ENCODE assay signal across 9 cellular contexts in genomic region chr6:29071831-29072723, GRCh38. TPM values are rescaled to one million over a fixed set of nuclear protein-coding genes. Genes with fewer than 3 reads are reported as not detected.
A peak's percentile ranks its signal among the peaks of the same experiment; 100 is the strongest.
DNase-seq lines count a peak whose midpoint lies in the region; ATAC-seq, FAIRE-seq and TF ChIP-seq lines count a peak whose summit lies in the region.
"Had no signal": no experiment of that assay in that cellular context is flagged by ENCODE, and none has a peak within 500 bp of the region (broad histone marks: within the 10 kb centered on the region; RNA-seq: fewer than 3 reads in every experiment).

No MANE protein-coding gene starts in this region.

- WGBS in H9 (ENCODE audit: extremely low coverage, insufficient read length, low lambda C conversion rate) = no CpG with 5 or more reads among the region's 9 CpGs
- WGBS in aorta, 2 donors = 31% methylated on average over 9 of the region's 9 CpGs

- H3K4me1 Mint-ChIP-seq in H9 = 0 out of 4 replicates have a peak, but pooled peaks cover 0 to 2% of the 10 kb centered on the region in 2 experiments

- TF ChIP-seq CTCF in H9 (conservative IDR thresholded peaks at IDR 0.05) (peak; percentile 96), OCI-LY3 (IDR thresholded peaks at IDR 0.05; ENCODE audit: low read depth, low read length) (peak; percentile 18), retinal pigment epithelial cell (conservative IDR thresholded peaks at IDR 0.05; ENCODE audit: low read depth, low read length) (peak; percentile 70)

- no peak overlapping the region for H3K4me3 ChIP-seq in OCI-LY3 (ENCODE audit: low read length)
- no peak overlapping the region for H3K4me3 ChIP-seq in retinal pigment epithelial cell (ENCODE audit: low read length)
- H3K4me3 ChIP-seq in aorta (ENCODE audit: low read length in 2 of 2) = no peak overlapping the region
- H3K4me3 ChIP-seq: SK-N-MC had no signal

- H3K36me3 Mint-ChIP-seq in H9 (ENCODE audit: insufficient read depth in 1 of 3, low read depth in 3 of 3) = no peaks in the 10 kb centered on the region

- no peak overlapping the region for H3K27ac Mint-ChIP-seq in H9

- no peak overlapping the region for H2BK15ac ChIP-seq in H9 (ENCODE audit: low read depth, low read length)

- H2BK120ac ChIP-seq in H9 (ENCODE audit: low read depth, low read length, poor library complexity, severe bottlenecking) = no peak overlapping the region

- H4K20me1 ChIP-seq in H9 (ENCODE audit: control insufficient read depth, insufficient read depth, insufficient read length) (no peaks in the 10 kb centered on the region), OCI-LY3 (ENCODE audit: insufficient read depth, low read length) (no peaks in the 10 kb centered on the region)

- H2BK20ac ChIP-seq in H9 (ENCODE audit: low read depth, low read length, poor library complexity, severe bottlenecking) = no peak overlapping the region

- H3K23me2 ChIP-seq in H9 (ENCODE audit: insufficient read length, low read depth, low read length, poor library complexity, severe bottlenecking) = no peaks in the 10 kb centered on the region

- no peaks in the 10 kb centered on the region; the same call in none of the 2 replicates for H3K27me3 Mint-ChIP-seq in H9 (ENCODE audit: low read depth)

- no peak overlapping the region for H3K9ac ChIP-seq in H9 (ENCODE audit: extremely low read depth, insufficient read length, low read length)
- no peak overlapping the region for H3K9ac ChIP-seq in OCI-LY3 (ENCODE audit: low read length)

- peak; percentile 47 for DNase-seq in DMS53 treated with DMSO at 0.1 percent for 48 hours (lab: John Stamatoyannopoulos, UW; ENCODE audit: unreplicated experiment)
- peak; percentile 78 for DNase-seq in H9
- peak; percentile 18 for DNase-seq in epidermal melanocyte (ENCODE audit: insufficient read length, low spot score)
- DNase-seq in retinal pigment epithelial cell (ENCODE audit: low read depth) = no peak
- DNase-seq in aorta = no peak
- DNase-seq in frontal cortex (ENCODE audit: low spot score in 2 of 2) = no peak

- H4K5ac ChIP-seq in H9 (ENCODE audit: insufficient read length, low read depth, low read length) = no peak overlapping the region

- H3K56ac ChIP-seq in H9 (ENCODE audit: insufficient read length, low read depth, low read length) = no peak overlapping the region

- H3K36me3 ChIP-seq in OCI-LY3 (replicated peaks; ENCODE audit: low read depth, low read length) = no peaks in the 10 kb centered on the region
- H3K36me3 ChIP-seq in aorta (ENCODE audit: control insufficient read depth in 1 of 2, insufficient read depth in 2 of 2, low read length in 1 of 2) = no peaks in the 10 kb centered on the region

- H3K14ac ChIP-seq in H9 (ENCODE audit: insufficient read depth, low read length) = no peak overlapping the region

- peaks cover 3 to 7% of the 10 kb centered on the region in 2 experiments; a peak in 4 of 5 replicates for H3K9me3 Mint-ChIP-seq in H9

- intact Hi-C loops in aorta (cut with DNase I) = no loop called here

- no peak overlapping the region for H3K18ac ChIP-seq in H9 (ENCODE audit: insufficient read length, low read depth, low read length)

- H4K8ac ChIP-seq in H9 (replicated peaks; ENCODE audit: insufficient read length, low read depth, low read length) = no peak overlapping the region

- no peaks in the 10 kb centered on the region for H3K79me1 ChIP-seq in H9 (ENCODE audit: insufficient read depth, low read depth, low read length, poor library complexity, severe bottlenecking)

- H3K4me3 Mint-ChIP-seq in H9 = no peak overlapping the region

- no peak overlapping the region for H3K23ac ChIP-seq in H9 (ENCODE audit: insufficient read length, low read depth, low read length)

- no peak overlapping the region for H2AFZ ChIP-seq in H9 (ENCODE audit: low read length)
- H2AFZ ChIP-seq in OCI-LY3 (ENCODE audit: low read depth, low read length) = no peak overlapping the region

- no peak for FAIRE-seq in frontal cortex (lab: Jason Lieb, UNC)

- H3K79me2 ChIP-seq in H9 (ENCODE audit: insufficient read depth, low read length) (no peaks in the 10 kb centered on the region), OCI-LY3 (ENCODE audit: low read length) (no peaks in the 10 kb centered on the region)

- H3K9me3 ChIP-seq in H9 (ENCODE audit: control insufficient read depth, low read depth, low read length) = no peaks in the 10 kb centered on the region
- no peaks in the 10 kb centered on the region for H3K9me3 ChIP-seq in OCI-LY3 (ENCODE audit: insufficient read depth, low read length)
- no peaks in the 10 kb centered on the region for H3K9me3 ChIP-seq in aorta (ENCODE audit: control insufficient read depth, low read length)

- H3K4ac ChIP-seq in H9 (ENCODE audit: low read depth, low read length) = no peak overlapping the region

- H3K4me2 ChIP-seq in H9 (ENCODE audit: insufficient read depth, insufficient read length, low read length) = no peak overlapping the region
- no peak overlapping the region for H3K4me2 ChIP-seq in OCI-LY3 (ENCODE audit: low read length)

- no peak overlapping the region for H2AK5ac ChIP-seq in H9 (ENCODE audit: insufficient read length, low read length)

- no peak for ATAC-seq in HG03565 (IDR thresholded peaks at IDR 0.05; ENCODE audit: unreplicated experiment)
- ATAC-seq in aorta (ENCODE audit: low FRiP score) = no peak

- H3K4me1 ChIP-seq in H9 (ENCODE audit: insufficient read depth, low read length) = no peaks in the 10 kb centered on the region
- no peaks in the 10 kb centered on the region for H3K4me1 ChIP-seq in OCI-LY3 (ENCODE audit: low read length)
- no peaks in the 10 kb centered on the region for H3K4me1 ChIP-seq in aorta (ENCODE audit: control insufficient read depth in 1 of 2, insufficient read depth in 2 of 2, low read length in 2 of 2)

- no peak overlapping the region for H4K91ac ChIP-seq in H9 (ENCODE audit: insufficient read length, low read depth, low read length)

- H3T11ph ChIP-seq in H9 (ENCODE audit: low read length) = no peak overlapping the region

- H3K27me3 ChIP-seq in H9 (ENCODE audit: insufficient read depth, low read length) = no peaks in the 10 kb centered on the region
- no peaks in the 10 kb centered on the region for H3K27me3 ChIP-seq in OCI-LY3 (ENCODE audit: low read depth, low read length)
- H3K27me3 ChIP-seq in aorta (ENCODE audit: control insufficient read depth in 1 of 2, insufficient read depth in 2 of 2, low read length in 1 of 2) = no peaks in the 10 kb centered on the region

- no peak overlapping the region for H2BK12ac ChIP-seq in H9 (ENCODE audit: insufficient read length, low read depth, low read length)

- H3K27ac ChIP-seq in H9 (ENCODE audit: insufficient read length, low read depth, low read length) (no peak overlapping the region), OCI-LY3 (ENCODE audit: low read length) (no peak overlapping the region), aorta (ENCODE audit: low read depth in 1 of 2, low read length in 2 of 2) (no peak overlapping the region)
- H3K27ac ChIP-seq: SK-N-MC had no signal

- H2BK5ac ChIP-seq in H9 (ENCODE audit: insufficient read length, low read length) = no peak overlapping the region

RNA-seq across cellular contexts. Expression of gene OR2B3, which starts 15.0 kb away (rescaled TPM):
- total RNA-seq in H9 (2021) (not detected in 2 replicates), aorta (not detected), frontal cortex (not detected)
- not detected for polyA plus RNA-seq in aorta

RNA-seq across cellular contexts. Expression of gene OR2W1, which starts 27.1 kb away (rescaled TPM):
- not detected in 2 replicates for total RNA-seq in H9 (2021)
- total RNA-seq in aorta = not detected
- polyA plus RNA-seq in aorta = not detected
- not detected for total RNA-seq in frontal cortex

RNA-seq across cellular contexts. Expression of gene OR2J1, which starts 27.2 kb away (rescaled TPM):
- total RNA-seq in H9 (2021) (not detected in 2 replicates), aorta (not detected), frontal cortex (not detected)
- not detected for polyA plus RNA-seq in aorta

RNA-seq across cellular contexts. Expression of gene OR2J3, which starts 35.8 kb away (rescaled TPM):
- total RNA-seq in H9 (2021) (not detected in 2 replicates), aorta (not detected), frontal cortex (not detected)
- under 1 TPM in 1 of 2 donors, not detected in 1; 0.13 TPM for polyA plus RNA-seq in aorta

Comparison
In these comparisons a context has a peak if more than half of its experiments do, and no peak if none do; other contexts are left out.
1. DNase-seq: peak in DMS53 treated with DMSO at 0.1 percent for 48 hours (single experiment), H9 (single experiment) and epidermal melanocyte (single experiment); none in retinal pigment epithelial cell (single experiment), aorta (0 of 2) and frontal cortex (0 of 2).
2. CTCF ChIP-seq: peak in every context shown above with its lines; median percentile 96 in H9; 70 in retinal pigment epithelial cell; 18 in OCI-LY3.